Comparison of ENCODE assay signal across 8 cellular contexts in the genomic region with DNA sequence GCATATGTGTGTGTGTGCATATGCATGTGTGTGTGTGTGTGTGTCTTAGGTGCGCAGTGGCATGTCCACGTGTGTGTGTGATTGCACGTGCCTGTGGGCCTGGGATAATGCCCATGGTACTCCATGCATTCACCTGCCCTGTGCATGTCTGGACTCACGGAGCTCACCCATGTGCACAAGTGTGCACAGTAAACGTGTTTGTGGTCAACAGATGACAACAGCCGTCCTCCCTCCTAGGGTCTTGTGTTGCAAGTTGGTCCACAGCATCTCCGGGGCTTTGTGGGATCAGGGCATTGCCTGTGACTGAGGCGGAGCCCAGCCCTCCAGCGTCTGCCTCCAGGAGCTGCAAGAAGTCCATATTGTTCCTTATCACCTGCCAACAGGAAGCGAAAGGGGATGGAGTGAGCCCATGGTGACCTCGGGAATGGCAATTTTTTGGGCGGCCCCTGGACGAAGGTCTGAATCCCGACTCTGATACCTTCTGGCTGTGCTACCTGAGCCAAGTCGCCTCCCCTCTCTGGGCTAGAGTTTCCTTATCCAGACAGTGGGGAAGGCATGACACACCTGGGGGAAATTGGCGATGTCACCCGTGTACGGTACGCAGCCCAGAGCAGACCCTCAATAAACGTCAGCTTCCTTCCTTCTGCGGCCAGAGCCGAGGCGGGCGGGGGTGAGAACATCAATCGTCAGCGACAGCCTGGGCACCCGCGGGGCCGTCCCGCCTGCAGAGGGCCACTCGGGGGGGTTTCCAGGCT. TPM values are rescaled to one million over a fixed set of nuclear protein-coding genes. Genes with fewer than 3 reads are reported as not detected.
DNase-seq lines count a peak whose midpoint lies in the region; ATAC-seq and TF ChIP-seq lines count a peak whose summit lies in the region.

No MANE protein-coding gene starts in this region.

- H3K23me2 ChIP-seq in H9 (ENCODE audit: insufficient read length, low read depth, low read length, poor library complexity, severe bottlenecking), result no peaks in the 10 kb centered on the region

- ATAC-seq in GM21529 (IDR thresholded peaks at IDR 0.05; ENCODE audit: unreplicated experiment) (peak; percentile 44), HG03039 (IDR thresholded peaks at IDR 0.05; ENCODE audit: unreplicated experiment) (no peak)

- H2BK5ac ChIP-seq in H9 (ENCODE audit: insufficient read length, low read length), result no peak overlapping the region

- peaks cover 8% of the 10 kb centered on the region for H3K9me3 ChIP-seq in H9 (ENCODE audit: control insufficient read depth, low read depth, low read length)

- no peak overlapping the region for H2BK120ac ChIP-seq in H9 (ENCODE audit: low read depth, low read length, poor library complexity, severe bottlenecking)

- no peak overlapping the region for H3K27ac Mint-ChIP-seq in H9

- no peak overlapping the region for H4K5ac ChIP-seq in H9 (ENCODE audit: insufficient read length, low read depth, low read length)

- H3K36me3 Mint-ChIP-seq in H9 (ENCODE audit: insufficient read depth in 1 of 3, low read depth in 3 of 3), result peaks cover 6 to 13% (median 11%) of the 10 kb centered on the region in 3 experiments

- H3K27ac ChIP-seq in H9 (ENCODE audit: insufficient read length, low read depth, low read length), result no peak overlapping the region

- peaks cover 2 to 3% of the 10 kb centered on the region in 2 experiments; a peak in 2 of 4 replicates for H3K4me1 Mint-ChIP-seq in H9

- no peak overlapping the region for H3K4me3 Mint-ChIP-seq in H9

- peaks cover 2% of the 10 kb centered on the region for H4K20me1 ChIP-seq in H9 (ENCODE audit: control insufficient read depth, insufficient read depth, insufficient read length)

- H2BK15ac ChIP-seq in H9 (ENCODE audit: low read depth, low read length), result no peak overlapping the region

- WGBS in H9 (ENCODE audit: extremely low coverage, insufficient read length, low lambda C conversion rate), result no CpG with 5 or more reads among the region's 31 CpGs

- no peaks in the 10 kb centered on the region for H3K4me1 ChIP-seq in H9 (ENCODE audit: insufficient read depth, low read length)

- no peak overlapping the region for H3K14ac ChIP-seq in H9 (ENCODE audit: insufficient read depth, low read length)

- H3T11ph ChIP-seq in H9 (ENCODE audit: low read length), result no peak overlapping the region

- peaks cover 13 to 15% of the 10 kb centered on the region in 2 experiments for H3K9me3 Mint-ChIP-seq in H9

- TF ChIP-seq CTCF in H9 (conservative IDR thresholded peaks at IDR 0.05), result no peak

- no peak overlapping the region for H2BK20ac ChIP-seq in H9 (ENCODE audit: low read depth, low read length, poor library complexity, severe bottlenecking)

- H4K91ac ChIP-seq in H9 (ENCODE audit: insufficient read length, low read depth, low read length), result no peak overlapping the region

- H3K18ac ChIP-seq in H9 (ENCODE audit: insufficient read length, low read depth, low read length), result no peak overlapping the region

- H3K56ac ChIP-seq in H9 (ENCODE audit: insufficient read length, low read depth, low read length), result no peak overlapping the region

- H3K23ac ChIP-seq in H9 (ENCODE audit: insufficient read length, low read depth, low read length), result no peak overlapping the region

- no peaks in the 10 kb centered on the region for H3K79me2 ChIP-seq in H9 (ENCODE audit: insufficient read depth, low read length)

- no peak overlapping the region for H4K8ac ChIP-seq in H9 (replicated peaks; ENCODE audit: insufficient read length, low read depth, low read length)

- H3K27me3 ChIP-seq in H9 (ENCODE audit: insufficient read depth, low read length), result no peaks in the 10 kb centered on the region

- no peaks in the 10 kb centered on the region for H3K27me3 Mint-ChIP-seq in H9 (ENCODE audit: low read depth)

- no peak overlapping the region for H2AK5ac ChIP-seq in H9 (ENCODE audit: insufficient read length, low read length)

- no peaks in the 10 kb centered on the region for H3K79me1 ChIP-seq in H9 (ENCODE audit: insufficient read depth, low read depth, low read length, poor library complexity, severe bottlenecking)

- no peak overlapping the region for H3K4ac ChIP-seq in H9 (ENCODE audit: low read depth, low read length)

- no peak overlapping the region for H3K4me2 ChIP-seq in H9 (ENCODE audit: insufficient read depth, insufficient read length, low read length)

- DNase-seq in T-helper 2 cell (peak; percentile 33 to 98 (median 58)), NCI-H2196 (lab: John Stamatoyannopoulos, UW; ENCODE audit: unreplicated experiment) (no peak), NCI-H510A treated with DMSO at 0.1 percent for 48 hours (lab: John Stamatoyannopoulos, UW) (no peak), H9 (no peak)
- DNase-seq in central memory CD4-positive, alpha-beta T cell, result peak; percentile 82
- peak; percentile 70 to 71 for DNase-seq in stimulated activated CD8-positive, alpha-beta memory T cell treated with anti-CD3 and anti-CD28 coated beads, Interleukin-2, amount 100 ng/mL, for 1 hour (ENCODE audit: low read depth in 2 of 2)

- H3K9ac ChIP-seq in H9 (ENCODE audit: extremely low read depth, insufficient read length, low read length), result no peak overlapping the region

- no peak overlapping the region for H2AFZ ChIP-seq in H9 (ENCODE audit: low read length)

- H2BK12ac ChIP-seq in H9 (ENCODE audit: insufficient read length, low read depth, low read length), result no peak overlapping the region

RNA-seq across cellular contexts. Expression of a gene that starts 47.6 kb away (rescaled TPM):
- total RNA-seq in H9 (2021), result 0.07 and 0.11 TPM in 2 replicates

Comparison
In these comparisons a context has a peak if more than half of its experiments do, and no peak if none do; other contexts are left out.
1. DNase-seq: peak in T-helper 2 cell (5 of 5), central memory CD4-positive, alpha-beta T cell (single experiment) and stimulated activated CD8-positive, alpha-beta memory T cell treated with anti-CD3 and anti-CD28 coated beads, Interleukin-2, amount 100 ng/mL, for 1 hour (2 of 2); none in NCI-H2196 (single experiment), NCI-H510A treated with DMSO at 0.1 percent for 48 hours (single experiment) and H9 (single experiment).